In genomic region chr11:113324250-113324649, GRCh38 we compare ENCODE assay signal across 8 cellular contexts.
"Had no signal": no experiment of that assay in that cellular context is flagged by ENCODE, and none has a peak within 500 bp of the region (broad histone marks: within the 10 kb centered on the region; RNA-seq: fewer than 3 reads in every experiment).

No MANE protein-coding gene starts in this region.

- H3K27me3 Mint-ChIP-seq: IgD-negative memory B cell had no signal

- FAIRE-seq: HepG2, HTR-8/SVneo, K562 had no signal

- H3K4me3 Mint-ChIP-seq: IgD-negative memory B cell had no signal

- H3K27ac ChIP-seq: HL-60 had no signal

- H3K4me1 Mint-ChIP-seq: IgD-negative memory B cell had no signal

- H3K4me3 ChIP-seq: K562 had no signal

- H3K9me3 Mint-ChIP-seq: IgD-negative memory B cell had no signal

- DNase-seq: IMR-90, KBM-7, KG1 had no signal

- ATAC-seq: HepG2, K562 had no signal
